In genomic region chr19:484494-484893, GRCh38 we compare ENCODE assay signal across 3 cellular contexts.
A peak's percentile ranks its signal among the peaks of the same experiment; 100 is the strongest.
TF ChIP-seq lines count a peak whose summit lies in the region.

No MANE protein-coding gene starts in this region.

TF ChIP-seq in HepG2, 621 proteins besides CTCF, POLR2A, EP300 and RAD21:
- TF ChIP-seq ZNF562 (CRISPR knock-in tag; IDR thresholded peaks at IDR 0.05; ENCODE audit: borderline replicate concordance) = no peak
- no peak for TF ChIP-seq MNT (IDR thresholded peaks at IDR 0.05)
- 0 out of 2 replicates have a peak, but pooled peaks have one; percentile 1 for TF ChIP-seq RBFOX2 (IDR thresholded peaks at IDR 0.05; ENCODE audit: low read depth, low read length)
- 0 out of 2 replicates have a peak, but pooled peaks have one; percentile 21 for TF ChIP-seq ZMYM3 (CRISPR knock-in tag; IDR thresholded peaks at IDR 0.05)
TF ChIP-seq in HepG2: peak in this region for 2.

TF ChIP-seq in neural cell, 6 proteins besides CTCF, POLR2A, EP300 and RAD21:
- TF ChIP-seq REST (IDR thresholded peaks at IDR 0.05; ENCODE audit: borderline replicate concordance) (no peak), EZH2 (IDR thresholded peaks at IDR 0.05; ENCODE audit: borderline replicate concordance, insufficient read depth, low read length, poor library complexity, severe bottlenecking) (no peak), TAF1 (IDR thresholded peaks at IDR 0.05; ENCODE audit: low read depth) (no peak)
TF ChIP-seq in neural cell: peak in this region for 0.

TF ChIP-seq in SK-N-SH treated with all-trans-retinoic acid at 6 μM for 48 hours, 23 proteins besides CTCF, POLR2A, EP300 and RAD21:
- no peak for TF ChIP-seq TSHZ2 (CRISPR knock-in tag; IDR thresholded peaks at IDR 0.05)
- no peak for TF ChIP-seq CSDC2 (CRISPR knock-in tag; IDR thresholded peaks at IDR 0.05)
- TF ChIP-seq CSRNP3 (CRISPR knock-in tag; IDR thresholded peaks at IDR 0.05) = no peak
- TF ChIP-seq GLIS3 (CRISPR knock-in tag; IDR thresholded peaks at IDR 0.05) = no peak
- no peak for TF ChIP-seq POU6F1 (CRISPR knock-in tag; IDR thresholded peaks at IDR 0.05; ENCODE audit: borderline replicate concordance, low read depth)
- TF ChIP-seq ZNF70 (CRISPR knock-in tag; IDR thresholded peaks at IDR 0.05) = no peak
- TF ChIP-seq ZFP30 (CRISPR knock-in tag; IDR thresholded peaks at IDR 0.05) = no peak
- TF ChIP-seq ZC3H10 (CRISPR knock-in tag; IDR thresholded peaks at IDR 0.05) = no peak
